ENCODE assay signal across 1 cellular context in genomic region chr22:38489561-38490133, GRCh38.
A peak's percentile ranks its signal among the peaks of the same experiment; 100 is the strongest.
TF ChIP-seq lines count a peak whose summit lies in the region.

No MANE protein-coding gene starts in this region.

TF ChIP-seq in H1, 55 proteins besides CTCF, POLR2A, EP300 and RAD21:
- TF ChIP-seq CTBP2 (IDR thresholded peaks at IDR 0.05; ENCODE audit: borderline replicate concordance, insufficient read depth, insufficient read length, low read length), result no peak
- TF ChIP-seq POLR2AphosphoS5 (IDR thresholded peaks at IDR 0.05; ENCODE audit: low read depth, low read length), result 0 out of 2 replicates have a peak, but pooled peaks have one; percentile 37
TF ChIP-seq in H1: peak in this region for 1.
